Comparison of ENCODE assay signal across 19 cellular contexts in genomic region chr17:18254888-18255649, GRCh38. TPM values are rescaled to one million over a fixed set of nuclear protein-coding genes. Genes with fewer than 3 reads are reported as not detected.
DNase-seq lines count a peak whose midpoint lies in the region; ATAC-seq, FAIRE-seq and TF ChIP-seq lines count a peak whose summit lies in the region.
"Had no signal": no experiment of that assay in that cellular context is flagged by ENCODE, and none has a peak within 500 bp of the region (broad histone marks: within the 10 kb centered on the region; RNA-seq: fewer than 3 reads in every experiment).

No MANE protein-coding gene starts in this region.

- no peak for TF ChIP-seq CTCF in A549 (IDR thresholded peaks at IDR 0.05)
- no peak for TF ChIP-seq CTCF in nephron (IDR thresholded peaks at IDR 0.05; ENCODE audit: unreplicated experiment in 3 of 3)

- no peak overlapping the region for H3K4me2 ChIP-seq in A549

- FAIRE-seq in A549 (lab: Jason Lieb, UNC): no peak
- FAIRE-seq: HTR-8/SVneo had no signal

- WGBS in A549 (ENCODE audit: missing lambda C conversion rate): 93% methylated on average over 8 of the region's 8 CpGs

- no peak for TF ChIP-seq POLR2A in A549 (IDR thresholded peaks at IDR 0.05; ENCODE audit: low read length)

- H3K9me3 ChIP-seq in A549 (no peaks in the 10 kb centered on the region), T-helper 17 cell (ENCODE audit: control insufficient read depth, low read length, poor library complexity, severe bottlenecking) (no peaks in the 10 kb centered on the region)
- H3K9me3 ChIP-seq: SJCRH30 had no signal

- H3K27me3 Mint-ChIP-seq in T-helper 17 cell (no peaks in the 10 kb centered on the region), nephron (ENCODE audit: low read depth) (no peaks in the 10 kb centered on the region)

- no peak overlapping the region for H3K4me3 ChIP-seq in A549
- H3K4me3 ChIP-seq: SJCRH30 had no signal

- CTCF ChIA-PET in A549 (lab: Yijun Ruan, JAX): interaction anchor here (0.6 to 2.9 kb wide), 8 partner anchors 7 to 114 kb away, joined by 3 to 34 read pairs (median 3); no protein-coding TSS in a partner anchor

- H3K4me3 Mint-ChIP-seq in T-helper 17 cell (no peak overlapping the region), nephron (peak overlapping the region; percentile 46 to 69 (median 54))

- H3K27ac Mint-ChIP-seq in T-helper 17 cell (peak overlapping the region; percentile 11), nephron (no peak overlapping the region)

- H3K9me3 Mint-ChIP-seq in nephron: no peaks in the 10 kb centered on the region

- peaks cover 22% of the 10 kb centered on the region for H3K4me1 ChIP-seq in A549

- TF ChIP-seq RAD21 in A549 (conservative IDR thresholded peaks at IDR 0.05 in 1 of 2, IDR thresholded peaks at IDR 0.05 in 1 of 2): no peak

- H3K36me3 Mint-ChIP-seq in T-helper 17 cell (ENCODE audit: low read depth): no peaks in the 10 kb centered on the region
- peaks cover 23% of the 10 kb centered on the region for H3K36me3 Mint-ChIP-seq in nephron (ENCODE audit: low read depth)

- POLR2A ChIA-PET in A549 (lab: Yijun Ruan, JAX): interaction anchor here (1.2 kb wide), 1 partner anchor 72 kb away, joined by 3 read pairs; the partner anchor contains the start of gene ALKBH5

- no peak for TF ChIP-seq EP300 in A549 (IDR thresholded peaks at IDR 0.05)

- peaks cover 17% of the 10 kb centered on the region for H3K4me1 Mint-ChIP-seq in T-helper 17 cell
- H3K4me1 Mint-ChIP-seq in nephron: peaks cover 15% of the 10 kb centered on the region

- ATAC-seq in A549 (no peak), T-helper 17 cell (no peak)

- H3K27ac ChIP-seq in A549: no peak overlapping the region
- H3K27ac ChIP-seq: SJCRH30 had no signal

- no peak for DNase-seq in A549 (ENCODE audit: low read depth in 1 of 2, low spot score in 1 of 2)
- peak; percentile 59 for DNase-seq in ELF-1 (ENCODE audit: low read depth, low spot score)
- DNase-seq in T-helper 17 cell: no peak
- DNase-seq in effector CD8-positive, alpha-beta T cell (lab: John Stamatoyannopoulos, UW): no peak
- DNase-seq in medulla oblongata (ENCODE audit: extremely low spot score): no peak
- DNase-seq in 8988T: no peak
- DNase-seq: ACHN, AML-193, Calu3, DMS53, HCEC 1CT, KG1, NCI-H1417 treated with DMSO at 0.1 percent for 48 hours, NCI-H2029, NCI-H748 treated with DMSO at 0.1 percent for 48 hours, OCI-M1, SJCRH30 had no signal

TF ChIP-seq in A549, 52 proteins besides CTCF, POLR2A, EP300 and RAD21:
- TF ChIP-seq CHD4 (IDR thresholded peaks at IDR 0.05; ENCODE audit: borderline replicate concordance): no peak; the same call in 1 of the 2 replicates
- peak; percentile 80 for TF ChIP-seq KDM1A (IDR thresholded peaks at IDR 0.05; ENCODE audit: low read depth)

RNA-seq across cellular contexts. Expression of gene FLII, which starts 3.5 kb away (rescaled TPM):
- polyA plus RNA-seq in A549 (2011; rRNA removed): 280 and 299 TPM in 2 replicates
- polyA plus RNA-seq in A549 (2012; cell fraction: cytosol; rRNA removed): 403 and 473 TPM in 2 replicates
- 1,130 and 1,454 TPM in 2 replicates for polyA plus RNA-seq in A549 (2012; cell fraction: nucleus; rRNA removed)
- polyA plus RNA-seq in A549 (2017; fragmentation: RNase III; extraction: RNeasy Plus Mini Kit Qiagen cat#74134 plus additional on column Dnase treatment): 222 to 265 TPM (median 253 TPM) in 3 replicates
- 463 and 500 TPM in 2 replicates for polyA minus RNA-seq in A549 (2011; rRNA and poly(A)+ RNA removed)
- total RNA-seq in T-helper 17 cell: 100 to 1,000 TPM; 276 to 284 TPM

RNA-seq across cellular contexts. Expression of gene MIEF2, which starts 5.4 kb away (rescaled TPM):
- 3.7 and 4.3 TPM in 2 replicates for polyA plus RNA-seq in A549 (2011; rRNA removed)
- polyA plus RNA-seq in A549 (2012; cell fraction: cytosol; rRNA removed): 9.8 and 11.4 TPM in 2 replicates
- 49.8 and 52.9 TPM in 2 replicates for polyA plus RNA-seq in A549 (2012; cell fraction: nucleus; rRNA removed)
- 6.0 to 8.5 TPM (median 7.0 TPM) in 3 replicates for polyA plus RNA-seq in A549 (2017; fragmentation: RNase III; extraction: RNeasy Plus Mini Kit Qiagen cat#74134 plus additional on column Dnase treatment)
- 5.7 and 6.7 TPM in 2 replicates for polyA minus RNA-seq in A549 (2011; rRNA and poly(A)+ RNA removed)
- total RNA-seq in T-helper 17 cell: 10 to 100 TPM in 1 of 2 donors, 1 to 10 TPM in 1; 6.1 to 10.2 TPM

RNA-seq across cellular contexts. Expression of gene LLGL1, which starts 29.6 kb away (rescaled TPM):
- 11.2 and 13.1 TPM in 2 replicates for polyA plus RNA-seq in A549 (2011; rRNA removed)
- polyA plus RNA-seq in A549 (2012; cell fraction: cytosol; rRNA removed): 26.7 and 42.5 TPM in 2 replicates
- 42.1 and 57.8 TPM in 2 replicates for polyA plus RNA-seq in A549 (2012; cell fraction: nucleus; rRNA removed)
- 15.5 to 19.3 TPM (median 18.9 TPM) in 3 replicates for polyA plus RNA-seq in A549 (2017; fragmentation: RNase III; extraction: RNeasy Plus Mini Kit Qiagen cat#74134 plus additional on column Dnase treatment)
- polyA minus RNA-seq in A549 (2011; rRNA and poly(A)+ RNA removed): 13.9 and 20.5 TPM in 2 replicates
- 10 to 100 TPM; 14.6 to 16.2 TPM for total RNA-seq in T-helper 17 cell

RNA-seq across cellular contexts. Expression of gene TOP3A, which starts 59.7 kb away (rescaled TPM):
- polyA plus RNA-seq in A549 (2011; rRNA removed) (29.0 TPM in 2 replicates), A549 (2017; fragmentation: RNase III; extraction: RNeasy Plus Mini Kit Qiagen cat#74134 plus additional on column Dnase treatment) (28.2 to 30.7 TPM (median 29.3 TPM) in 3 replicates)
- polyA plus RNA-seq in A549 (2012; cell fraction: cytosol; rRNA removed): 16.5 and 19.9 TPM in 2 replicates
- 29.8 and 48.3 TPM in 2 replicates for polyA plus RNA-seq in A549 (2012; cell fraction: nucleus; rRNA removed)
- polyA minus RNA-seq in A549 (2011; rRNA and poly(A)+ RNA removed): 51.7 and 53.1 TPM in 2 replicates
- 10 to 100 TPM; 31.8 to 38.4 TPM for total RNA-seq in T-helper 17 cell
